Comparison of ENCODE assay signal across 31 cellular contexts in the genomic region with DNA sequence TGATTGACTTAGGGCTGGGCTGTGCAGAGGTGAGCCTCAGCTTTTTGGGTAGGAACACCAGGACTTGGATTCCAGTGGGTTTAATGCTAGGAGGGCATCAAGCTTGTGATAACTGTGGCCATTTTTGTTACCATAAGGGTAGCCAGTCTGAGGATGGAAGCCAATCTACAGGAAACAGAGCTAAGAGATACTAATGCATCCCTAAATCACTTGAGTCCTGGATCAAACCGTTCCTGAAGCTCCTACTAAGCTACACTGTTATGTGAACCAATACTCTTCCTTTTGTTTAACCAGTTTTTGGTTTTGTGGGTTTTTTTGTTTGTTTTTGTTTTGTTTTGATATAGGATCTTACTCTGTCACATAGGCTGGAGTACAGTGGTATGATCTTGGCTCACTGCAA. TPM values are rescaled to one million over a fixed set of nuclear protein-coding genes. Genes with fewer than 3 reads are reported as not detected.
"Had no signal": no experiment of that assay in that cellular context is flagged by ENCODE, and none has a peak within 500 bp of the region (broad histone marks: within the 10 kb centered on the region; RNA-seq: fewer than 3 reads in every experiment).

No MANE protein-coding gene starts in this region.

- H3K27me3 ChIP-seq: ascending aorta, body of pancreas, MG63, Peyer's patch, SJSA1 had no signal

- H3K27ac Mint-ChIP-seq: activated CD8-positive, alpha-beta T cell treated with anti-CD3 and anti-CD28 coated beads for 36 hours; activated naive CD4-positive, alpha-beta T cell treated with anti-CD3 and anti-CD28 coated beads, Interleukin-2, amount 50 U/mL, for 72 hours; activated naive CD8-positive, alpha-beta T cell treated with anti-CD3 and anti-CD28 coated beads, Interleukin-2, amount 50 U/mL, for 24 hours; T-helper 17 cell had no signal

- DNase-seq: activated CD4-positive, alpha-beta T cell treated with anti-CD3 and anti-CD28 coated beads for 4 hours; activated CD8-positive, alpha-beta memory T cell treated with anti-CD3 and anti-CD28 coated beads, Interleukin-2, amount 50 U/mL, for 4 hours; activated CD8-positive, alpha-beta T cell treated with anti-CD3 and anti-CD28 coated beads for 36 hours; activated effector memory CD4-positive, alpha-beta T cell treated with anti-CD3 and anti-CD28 coated beads, Interleukin-2, amount 50 U/mL, for 16 hours; activated naive CD4-positive, alpha-beta T cell treated with Interleukin-2 at 50 U/mL for 16 hours; activated naive CD8-positive, alpha-beta T cell treated with anti-CD3 and anti-CD28 coated beads, Interleukin-2, amount 50 U/mL, for 24 hours; amniotic stem cell; body of pancreas; central memory CD4-positive, alpha-beta T cell; MG63; MV-4-11; NCI-H1092 treated with DMSO at 0.1 percent for 48 hours; NCI-H1417 treated with DMSO at 0.1 percent for 48 hours; NCI-H1694; NCI-H2029; NCI-H345; NCI-H526 treated with DMSO at 0.1 percent for 48 hours; NCI-H82; NK-92 treated with Interleukin-12 subunit alpha and Interleukin-12 subunit beta, amount 100 ng/mL, for 24 hours; Peyer's patch; Right ventricle myocardium superior; T-helper 17 cell; T-helper 9 cell had no signal

- H3K4me3 Mint-ChIP-seq: activated CD8-positive, alpha-beta T cell treated with anti-CD3 and anti-CD28 coated beads for 36 hours; activated naive CD8-positive, alpha-beta T cell treated with anti-CD3 and anti-CD28 coated beads, Interleukin-2, amount 50 U/mL, for 24 hours; T-helper 17 cell had no signal

- H3K36me3 Mint-ChIP-seq: activated naive CD4-positive, alpha-beta T cell treated with anti-CD3 and anti-CD28 coated beads, Interleukin-2, amount 50 U/mL, for 72 hours had no signal

- FAIRE-seq: bronchial epithelial cell had no signal

- H3K27ac ChIP-seq: ascending aorta, body of pancreas, Peyer's patch, RWPE1, SJSA1 had no signal

- H3K9me3 ChIP-seq: ascending aorta, body of pancreas, MG63, Peyer's patch, SJSA1 had no signal

- H3K4me3 ChIP-seq: ascending aorta, body of pancreas, MG63, Peyer's patch, SJSA1 had no signal

- H3K27me3 Mint-ChIP-seq: activated naive CD8-positive, alpha-beta T cell treated with anti-CD3 and anti-CD28 coated beads, Interleukin-2, amount 50 U/mL, for 24 hours; T-helper 17 cell had no signal

- ATAC-seq: activated CD4-positive, CD25-positive, alpha-beta regulatory T cell treated with anti-CD3 and anti-CD28 coated beads, Interleukin-2, amount 50 U/mL, for 24 hours; activated CD8-positive, alpha-beta T cell treated with anti-CD3 and anti-CD28 coated beads for 36 hours; activated naive CD4-positive, alpha-beta T cell treated with anti-CD3 and anti-CD28 coated beads, Interleukin-2, amount 50 U/mL, for 72 hours; activated naive CD8-positive, alpha-beta T cell treated with anti-CD3 and anti-CD28 coated beads, Interleukin-2, amount 50 U/mL, for 24 hours; body of pancreas; SK-N-SH treated with all-trans-retinoic acid at 6 μM for 48 hours; T-helper 17 cell had no signal

- H3K9me3 Mint-ChIP-seq: activated CD8-positive, alpha-beta T cell treated with anti-CD3 and anti-CD28 coated beads for 36 hours; activated naive CD4-positive, alpha-beta T cell treated with anti-CD3 and anti-CD28 coated beads, Interleukin-2, amount 50 U/mL, for 72 hours; activated naive CD8-positive, alpha-beta T cell treated with anti-CD3 and anti-CD28 coated beads, Interleukin-2, amount 50 U/mL, for 24 hours had no signal

RNA-seq across cellular contexts. Expression of a gene that starts 55.3 kb away (rescaled TPM):
- total RNA-seq: activated CD8-positive, alpha-beta T cell treated with anti-CD3 and anti-CD28 coated beads for 36 hours; activated naive CD4-positive, alpha-beta T cell treated with anti-CD3 and anti-CD28 coated beads, Interleukin-2, amount 50 U/mL, for 72 hours; ascending aorta; body of pancreas; bronchial epithelial cell; chondrocyte; Peyer's patch; T-helper 17 cell had no signal
